8 cellular contexts compared by ENCODE assay signal in the genomic region with DNA sequence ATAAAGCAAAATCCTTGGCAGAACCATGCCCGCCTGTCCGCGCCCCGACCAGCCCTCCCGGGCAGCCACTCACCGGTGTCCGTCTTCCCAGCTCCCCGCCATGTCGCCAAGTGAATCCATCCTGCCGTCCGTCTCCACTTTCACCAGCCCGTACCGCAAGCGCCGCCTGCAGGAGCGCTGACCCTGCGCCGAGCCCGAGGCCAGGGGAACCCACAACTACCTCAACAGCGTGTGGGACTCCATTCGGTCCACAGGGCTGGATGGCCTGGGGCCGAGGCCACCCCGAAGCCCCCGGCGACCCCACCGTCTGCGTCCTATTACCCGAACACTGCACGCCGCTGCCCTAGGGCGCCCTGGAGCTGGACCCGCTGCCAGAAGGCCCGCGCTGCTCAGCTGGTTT.
DNase-seq lines count a peak whose midpoint lies in the region; ATAC-seq and TF ChIP-seq lines count a peak whose summit lies in the region.
"Not testable (repeated sequence)": the region's sequence is repeated elsewhere in the genome, so short reads cannot be mapped to it uniquely, and the experiment has no call there.

No MANE protein-coding gene starts in this region.

- H3K36me3 ChIP-seq in right atrium auricular region, result not testable (repeated sequence)

- H3K4me3 ChIP-seq in coronary artery, result peak overlapping the region; percentile 71
- H3K4me3 ChIP-seq in right atrium auricular region, result peak overlapping the region; percentile 36 to 51

- TF ChIP-seq CTCF in Calu3 (IDR thresholded peaks at IDR 0.05; ENCODE audit: unreplicated experiment); coronary artery (IDR thresholded peaks at IDR 0.05): not testable (repeated sequence)
- peak; percentile 35 to 52 for TF ChIP-seq CTCF in right atrium auricular region (IDR thresholded peaks at IDR 0.05)

- ATAC-seq in GM21529 (IDR thresholded peaks at IDR 0.05; ENCODE audit: unreplicated experiment) (peak; percentile 87), naive B cell (ENCODE audit: low read depth in 2 of 2) (peak; percentile 25 to 37)

- not testable (repeated sequence) for H3K27ac Mint-ChIP-seq in Calu3 (ENCODE audit: unreplicated experiment); naive B cell; stimulated activated naive CD8-positive, alpha-beta T cell treated with anti-CD3 and anti-CD28 coated beads, Interleukin-15, Interleukin-2, amounts not matched to agents 100 ng/mL and 50 ng/mL, for 24 hours

- CTCF ChIA-PET in Calu3 (lab: Charles Lee), result interaction anchor here (0.7 kb wide), 1 partner anchor 86 kb away, joined by 3 read pairs; a partner anchor contains a TSS

- peaks cover 10% of the 10 kb centered on the region for H3K36me3 Mint-ChIP-seq in Calu3 (ENCODE audit: insufficient read depth, unreplicated experiment)
- not testable (repeated sequence) for H3K36me3 Mint-ChIP-seq in naive B cell; stimulated activated naive CD8-positive, alpha-beta T cell treated with anti-CD3 and anti-CD28 coated beads, Interleukin-15, Interleukin-2, amounts not matched to agents 100 ng/mL and 50 ng/mL, for 24 hours (ENCODE audit: low read depth)

- H3K9me3 Mint-ChIP-seq in Calu3 (ENCODE audit: low read depth, unreplicated experiment); naive B cell; stimulated activated naive CD8-positive, alpha-beta T cell treated with anti-CD3 and anti-CD28 coated beads, Interleukin-15, Interleukin-2, amounts not matched to agents 100 ng/mL and 50 ng/mL, for 24 hours: not testable (repeated sequence)

- H3K27me3 Mint-ChIP-seq in Calu3 (ENCODE audit: unreplicated experiment) (peaks cover 13% of the 10 kb centered on the region), naive B cell (peaks cover 7 to 13% (median 8%) of the 10 kb centered on the region in 3 donors)
- H3K27me3 Mint-ChIP-seq in stimulated activated naive CD8-positive, alpha-beta T cell treated with anti-CD3 and anti-CD28 coated beads, Interleukin-15, Interleukin-2, amounts not matched to agents 100 ng/mL and 50 ng/mL, for 24 hours, result peaks cover 17% of the 10 kb centered on the region

- not testable (repeated sequence) for H3K27ac ChIP-seq in coronary artery, right atrium auricular region

- H3K9me3 ChIP-seq in right atrium auricular region, result not testable (repeated sequence)

- not testable (repeated sequence) for H3K4me1 ChIP-seq in right atrium auricular region

- intact Hi-C loops in Calu3 (cut with micrococcal nuclease; ENCODE audit: unreplicated experiment), result not testable (repeated sequence)

- peak; percentile 57 for DNase-seq in Calu3
- peak; percentile 9 for DNase-seq in LHCN-M2 (ENCODE audit: low read depth)
- DNase-seq in activated CD8-positive, alpha-beta memory T cell treated with anti-CD3 and anti-CD28 coated beads, Interleukin-2, amount 50 U/mL, for 48 hours, result peak; percentile 55
- peak; percentile 74 for DNase-seq in coronary artery (ENCODE audit: low spot score)
- peak; percentile 72 for DNase-seq in right atrium auricular region (ENCODE audit: low spot score)
- peak; percentile 8 for DNase-seq in naive B cell

- H3K4me1 Mint-ChIP-seq in Calu3 (ENCODE audit: low read depth, unreplicated experiment); naive B cell; stimulated activated naive CD8-positive, alpha-beta T cell treated with anti-CD3 and anti-CD28 coated beads, Interleukin-15, Interleukin-2, amounts not matched to agents 100 ng/mL and 50 ng/mL, for 24 hours (ENCODE audit: low read depth): not testable (repeated sequence)

- H3K27me3 ChIP-seq in right atrium auricular region, result not testable (repeated sequence)

- BruUV-seq in Calu3 (replicated peaks; lab: Mats Ljungman, UMichigan), result not testable (repeated sequence)

- H3K4me3 Mint-ChIP-seq in Calu3 (ENCODE audit: low read depth, unreplicated experiment) (peak overlapping the region; percentile 66), naive B cell (peak overlapping the region in 6 of 8 donors; percentile 16 to 86 (median 42))
- peak overlapping the region; percentile 56 for H3K4me3 Mint-ChIP-seq in stimulated activated naive CD8-positive, alpha-beta T cell treated with anti-CD3 and anti-CD28 coated beads, Interleukin-15, Interleukin-2, amounts not matched to agents 100 ng/mL and 50 ng/mL, for 24 hours

Comparison
In these comparisons a context has a peak if more than half of its experiments do, and no peak if none do; other contexts are left out.
1. DNase-seq: peak in every context shown above with its lines; median percentile 74 in coronary artery; 72 in right atrium auricular region; 57 in Calu3; 55 in activated CD8-positive, alpha-beta memory T cell treated with anti-CD3 and anti-CD28 coated beads, Interleukin-2, amount 50 U/mL, for 48 hours; 9 in LHCN-M2; 8 in naive B cell.